Comparison of ENCODE assay signal across 1 cellular context in the genomic region with DNA sequence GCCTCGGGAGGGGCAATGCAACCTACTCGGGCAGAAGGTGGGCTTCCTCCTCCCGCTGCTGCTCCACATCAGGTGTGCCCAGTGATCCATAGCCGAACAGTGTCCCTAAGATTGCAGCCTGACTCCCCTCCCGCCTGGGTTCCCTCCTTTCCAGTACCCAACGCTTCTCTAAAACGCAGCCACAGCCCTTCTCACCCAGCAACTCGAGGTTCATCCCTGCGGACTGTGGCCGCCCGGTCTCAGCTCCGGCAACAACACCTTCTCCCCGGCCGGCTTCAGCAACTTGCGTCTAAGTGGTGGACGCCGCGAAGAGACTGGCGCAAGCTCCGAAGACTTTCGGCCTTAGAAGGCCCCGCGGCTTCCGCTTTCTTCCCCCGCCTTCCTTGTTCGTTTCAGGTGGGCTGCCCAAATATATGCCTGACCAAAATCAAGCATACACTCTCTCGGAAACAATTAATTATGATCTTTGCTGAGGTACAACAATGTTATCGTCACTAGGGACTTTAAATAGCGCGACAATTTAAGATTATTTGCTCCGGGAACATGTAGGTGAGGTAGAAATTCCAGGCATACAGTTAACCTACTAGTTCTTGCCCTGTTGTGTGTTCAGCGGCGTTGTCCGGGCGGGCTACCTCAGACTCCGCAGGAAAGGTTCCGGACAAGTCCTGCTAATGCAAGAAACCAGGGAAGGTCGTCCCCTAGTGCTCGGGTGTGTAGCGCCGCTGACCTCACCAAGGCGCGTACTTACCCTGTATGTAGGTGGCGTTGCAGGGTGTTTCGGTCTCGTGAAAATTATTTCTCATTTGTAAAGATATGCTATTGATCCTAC.
TF ChIP-seq lines count a peak whose summit lies in the region.

A gene with protein sequence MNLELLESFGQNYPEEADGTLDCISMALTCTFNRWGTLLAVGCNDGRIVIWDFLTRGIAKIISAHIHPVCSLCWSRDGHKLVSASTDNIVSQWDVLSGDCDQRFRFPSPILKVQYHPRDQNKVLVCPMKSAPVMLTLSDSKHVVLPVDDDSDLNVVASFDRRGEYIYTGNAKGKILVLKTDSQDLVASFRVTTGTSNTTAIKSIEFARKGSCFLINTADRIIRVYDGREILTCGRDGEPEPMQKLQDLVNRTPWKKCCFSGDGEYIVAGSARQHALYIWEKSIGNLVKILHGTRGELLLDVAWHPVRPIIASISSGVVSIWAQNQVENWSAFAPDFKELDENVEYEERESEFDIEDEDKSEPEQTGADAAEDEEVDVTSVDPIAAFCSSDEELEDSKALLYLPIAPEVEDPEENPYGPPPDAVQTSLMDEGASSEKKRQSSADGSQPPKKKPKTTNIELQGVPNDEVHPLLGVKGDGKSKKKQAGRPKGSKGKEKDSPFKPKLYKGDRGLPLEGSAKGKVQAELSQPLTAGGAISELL (minus strand): TSS at position 319 of the 829 bp plus-strand sequence. CDS start 105 bp downstream, at position 214.

TF ChIP-seq in SK-N-SH treated with all-trans-retinoic acid at 6 μM for 48 hours, 23 proteins besides CTCF, POLR2A, EP300 and RAD21 (continued from another document):
- TF ChIP-seq, protein P1, sequence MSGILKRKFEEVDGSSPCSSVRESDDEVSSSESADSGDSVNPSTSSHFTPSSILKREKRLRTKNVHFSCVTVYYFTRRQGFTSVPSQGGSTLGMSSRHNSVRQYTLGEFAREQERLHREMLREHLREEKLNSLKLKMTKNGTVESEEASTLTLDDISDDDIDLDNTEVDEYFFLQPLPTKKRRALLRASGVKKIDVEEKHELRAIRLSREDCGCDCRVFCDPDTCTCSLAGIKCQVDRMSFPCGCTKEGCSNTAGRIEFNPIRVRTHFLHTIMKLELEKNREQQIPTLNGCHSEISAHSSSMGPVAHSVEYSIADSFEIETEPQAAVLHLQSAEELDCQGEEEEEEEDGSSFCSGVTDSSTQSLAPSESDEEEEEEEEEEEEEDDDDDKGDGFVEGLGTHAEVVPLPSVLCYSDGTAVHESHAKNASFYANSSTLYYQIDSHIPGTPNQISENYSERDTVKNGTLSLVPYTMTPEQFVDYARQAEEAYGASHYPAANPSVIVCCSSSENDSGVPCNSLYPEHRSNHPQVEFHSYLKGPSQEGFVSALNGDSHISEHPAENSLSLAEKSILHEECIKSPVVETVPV (CRISPR knock-in tag; IDR thresholded peaks at IDR 0.05) = no peak
- TF ChIP-seq ESRRG (CRISPR knock-in tag; IDR thresholded peaks at IDR 0.05) (no peak), SNAI2 (CRISPR knock-in tag; IDR thresholded peaks at IDR 0.05) (no peak), ARNTL (CRISPR knock-in tag; IDR thresholded peaks at IDR 0.05; ENCODE audit: borderline replicate concordance, low read depth) (no peak), ISL1 (CRISPR knock-in tag; IDR thresholded peaks at IDR 0.05) (no peak), RARB (CRISPR knock-in tag; IDR thresholded peaks at IDR 0.05) (peak; percentile 95; the same call in 1 of the 2 replicates), ZFP30 (CRISPR knock-in tag; IDR thresholded peaks at IDR 0.05) (no peak), ZC3H10 (CRISPR knock-in tag; IDR thresholded peaks at IDR 0.05) (peak; percentile 43; the same call in 1 of the 2 replicates), ZFP3 (CRISPR knock-in tag; IDR thresholded peaks at IDR 0.05) (no peak), CSDC2 (CRISPR knock-in tag; IDR thresholded peaks at IDR 0.05) (no peak)
- TF ChIP-seq, protein P2, sequence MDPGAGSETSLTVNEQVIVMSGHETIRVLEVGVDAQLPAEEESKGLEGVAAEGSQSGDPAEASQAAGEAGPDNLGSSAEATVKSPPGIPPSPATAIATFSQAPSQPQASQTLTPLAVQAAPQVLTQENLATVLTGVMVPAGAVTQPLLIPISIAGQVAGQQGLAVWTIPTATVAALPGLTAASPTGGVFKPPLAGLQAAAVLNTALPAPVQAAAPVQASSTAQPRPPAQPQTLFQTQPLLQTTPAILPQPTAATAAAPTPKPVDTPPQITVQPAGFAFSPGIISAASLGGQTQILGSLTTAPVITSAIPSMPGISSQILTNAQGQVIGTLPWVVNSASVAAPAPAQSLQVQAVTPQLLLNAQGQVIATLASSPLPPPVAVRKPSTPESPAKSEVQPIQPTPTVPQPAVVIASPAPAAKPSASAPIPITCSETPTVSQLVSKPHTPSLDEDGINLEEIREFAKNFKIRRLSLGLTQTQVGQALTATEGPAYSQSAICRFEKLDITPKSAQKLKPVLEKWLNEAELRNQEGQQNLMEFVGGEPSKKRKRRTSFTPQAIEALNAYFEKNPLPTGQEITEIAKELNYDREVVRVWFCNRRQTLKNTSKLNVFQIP (CRISPR knock-in tag; IDR thresholded peaks at IDR 0.05; ENCODE audit: borderline replicate concordance, low read depth) = peak; percentile 99
- TF ChIP-seq, protein P3, sequence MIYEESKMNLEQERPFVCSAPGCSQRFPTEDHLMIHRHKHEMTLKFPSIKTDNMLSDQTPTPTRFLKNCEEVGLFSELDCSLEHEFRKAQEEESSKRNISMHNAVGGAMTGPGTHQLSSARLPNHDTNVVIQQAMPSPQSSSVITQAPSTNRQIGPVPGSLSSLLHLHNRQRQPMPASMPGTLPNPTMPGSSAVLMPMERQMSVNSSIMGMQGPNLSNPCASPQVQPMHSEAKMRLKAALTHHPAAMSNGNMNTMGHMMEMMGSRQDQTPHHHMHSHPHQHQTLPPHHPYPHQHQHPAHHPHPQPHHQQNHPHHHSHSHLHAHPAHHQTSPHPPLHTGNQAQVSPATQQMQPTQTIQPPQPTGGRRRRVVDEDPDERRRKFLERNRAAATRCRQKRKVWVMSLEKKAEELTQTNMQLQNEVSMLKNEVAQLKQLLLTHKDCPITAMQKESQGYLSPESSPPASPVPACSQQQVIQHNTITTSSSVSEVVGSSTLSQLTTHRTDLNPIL (CRISPR knock-in tag; IDR thresholded peaks at IDR 0.05; ENCODE audit: low read depth) = no peak
